In genomic region chr11:9581556-9582161, GRCh38 we compare ENCODE assay signal across 19 cellular contexts. TPM values are rescaled to one million over a fixed set of nuclear protein-coding genes. Genes with fewer than 3 reads are reported as not detected.
DNase-seq lines count a peak whose midpoint lies in the region; ATAC-seq, FAIRE-seq and TF ChIP-seq lines count a peak whose summit lies in the region.
"Had no signal": no experiment of that assay in that cellular context is flagged by ENCODE, and none has a peak within 500 bp of the region (broad histone marks: within the 10 kb centered on the region; RNA-seq: fewer than 3 reads in every experiment).

No MANE protein-coding gene starts in this region.

- peaks cover 14% of the 10 kb centered on the region for H3K4me1 Mint-ChIP-seq in GM23338
- peaks cover 8% of the 10 kb centered on the region for H3K4me1 Mint-ChIP-seq in endodermal cell

- peaks cover 97% of the 10 kb centered on the region for H3K36me3 Mint-ChIP-seq in GM23338 (ENCODE audit: low read depth)
- H3K36me3 Mint-ChIP-seq in endodermal cell (ENCODE audit: low read depth): peaks cover 82% of the 10 kb centered on the region

- H3K79me2 ChIP-seq in GM23338 (replicated peaks; ENCODE audit: insufficient read depth): peaks cover 40% of the 10 kb centered on the region

- H3K9ac ChIP-seq in endodermal cell (ENCODE audit: extremely low read depth, low read length, poor library complexity, severe bottlenecking): no peak overlapping the region
- H3K9ac ChIP-seq: KMS-11 had no signal

- H3K9me3 Mint-ChIP-seq in GM23338: no peaks in the 10 kb centered on the region
- H3K9me3 Mint-ChIP-seq in endodermal cell: no peaks in the 10 kb centered on the region
- H3K9me3 Mint-ChIP-seq: CD4-positive, alpha-beta T cell had no signal

- peaks cover 18% of the 10 kb centered on the region for H4K20me1 ChIP-seq in GM23338 (replicated peaks; ENCODE audit: insufficient read depth)

- peaks cover 1% of the 10 kb centered on the region for H3K27me3 Mint-ChIP-seq in GM23338 (ENCODE audit: insufficient read depth, low read depth, poor library complexity)
- no peaks in the 10 kb centered on the region for H3K27me3 Mint-ChIP-seq in endodermal cell (ENCODE audit: insufficient read depth)
- H3K27me3 Mint-ChIP-seq: CD4-positive, alpha-beta T cell had no signal

- H3K27ac Mint-ChIP-seq in GM23338 (peak overlapping the region; percentile 17; the same call in 1 of the 2 replicates), endodermal cell (peak overlapping the region; percentile 1)
- H3K27ac Mint-ChIP-seq: CD4-positive, alpha-beta T cell had no signal

- H3K27me3 ChIP-seq in GM23338 (ENCODE audit: insufficient read depth): no peaks in the 10 kb centered on the region
- H3K27me3 ChIP-seq in endodermal cell (ENCODE audit: control insufficient read depth, insufficient read depth, low read length, poor library complexity, severe bottlenecking): no peaks in the 10 kb centered on the region

- H3F3A ChIP-seq in GM23338 (replicated peaks; ENCODE audit: low read depth): peaks cover 26% of the 10 kb centered on the region

- no peaks in the 10 kb centered on the region for H3K9me2 ChIP-seq in GM23338 (ENCODE audit: insufficient read depth)

- no peak overlapping the region for H3K4me3 ChIP-seq in GM23338
- H3K4me3 ChIP-seq in endodermal cell (ENCODE audit: low read length): no peak overlapping the region

- H3K4me1 ChIP-seq in GM23338 (ENCODE audit: insufficient read depth): peaks cover 4% of the 10 kb centered on the region
- peaks cover 3% of the 10 kb centered on the region for H3K4me1 ChIP-seq in endodermal cell (ENCODE audit: control insufficient read depth, insufficient read depth, low read length)

- no peak overlapping the region for H3K4me2 ChIP-seq in GM23338
- H3K4me2 ChIP-seq: KMS-11 had no signal

- peak; percentile 25 for FAIRE-seq in G401.6 (lab: Jason Lieb, UNC)
- FAIRE-seq: GM18507 had no signal

- DNase-seq in GM23338 (ENCODE audit: low spot score) (no peak), endodermal cell (no peak), activated gamma-delta T cell (lab: John Stamatoyannopoulos, UW) (no peak)
- DNase-seq in NK-92 treated with Interleukin-12 subunit alpha and Interleukin-12 subunit beta, amount 100 ng/mL, for 24 hours (lab: John Stamatoyannopoulos, UW): no peak
- DNase-seq: CD4-positive, alpha-beta T cell; COR-L47; DMS79 treated with DMSO at 0.1 percent for 48 hours; NCI-H1694 treated with DMSO at 0.1 percent for 48 hours; NCI-H2081 treated with DMSO at 0.1 percent for 48 hours; NCI-H2171 treated with DMSO at 0.1 percent for 48 hours; NCI-H446; NCI-H526; OCI-M1; Right ventricle myocardium superior had no signal

- H3K27ac ChIP-seq in GM23338 (ENCODE audit: low read depth) (no peak overlapping the region), endodermal cell (ENCODE audit: low read depth, low read length) (no peak overlapping the region)
- H3K27ac ChIP-seq: KMS-11 had no signal

- H2AFZ ChIP-seq in GM23338: no peak overlapping the region

- H3K4me3 Mint-ChIP-seq in GM23338 (no peak overlapping the region), endodermal cell (no peak overlapping the region)
- H3K4me3 Mint-ChIP-seq: CD4-positive, alpha-beta T cell had no signal

- H3K9me3 ChIP-seq in endodermal cell (ENCODE audit: control insufficient read depth, low read length): no peaks in the 10 kb centered on the region

- H3K36me3 ChIP-seq in GM23338 (ENCODE audit: insufficient read depth) (peaks cover 94% of the 10 kb centered on the region), endodermal cell (ENCODE audit: control insufficient read depth, insufficient read depth, low read length) (peaks cover 95% of the 10 kb centered on the region)

- ATAC-seq in GM23338: no peak
- ATAC-seq in SK-N-SH treated with all-trans-retinoic acid at 6 μM for 48 hours: no peak

- TF ChIP-seq CTCF in GM23338 (conservative IDR thresholded peaks at IDR 0.05; ENCODE audit: low read depth in 2 of 2): no peak
- no peak for TF ChIP-seq CTCF in endodermal cell (conservative IDR thresholded peaks at IDR 0.05)

- WGBS in endodermal cell (ENCODE audit: insufficient coverage in 1 of 2, insufficient read length in 1 of 2), 2 experiments: 93 to 94% methylated on average over 5 to 6 of the region's 6 CpGs

TF ChIP-seq in GM23338, 12 proteins besides CTCF, POLR2A, EP300 and RAD21 (continues in another document):
- TF ChIP-seq CREB1 (CRISPR knock-in tag; IDR thresholded peaks at IDR 0.05; ENCODE audit: low read depth) (no peak), EZH2 (IDR thresholded peaks at IDR 0.05; ENCODE audit: low read depth, unreplicated experiment) (no peak), ZNF114 (CRISPR knock-in tag; IDR thresholded peaks at IDR 0.05) (no peak), POLR2AphosphoS5 (IDR thresholded peaks at IDR 0.05; ENCODE audit: low read depth) (no peak)

TF ChIP-seq in PFSK-1, 5 proteins besides CTCF, POLR2A, EP300 and RAD21:
- TF ChIP-seq SIN3A (IDR thresholded peaks at IDR 0.05; ENCODE audit: borderline replicate concordance, insufficient read depth, low read length) (no peak), POLR2AphosphoS5 (IDR thresholded peaks at IDR 0.05; ENCODE audit: low read depth, low read length) (0 out of 2 replicates have a peak, but pooled peaks have one; percentile 32)

TF ChIP-seq in SK-N-SH treated with all-trans-retinoic acid at 6 μM for 48 hours, 23 proteins besides CTCF, POLR2A, EP300 and RAD21:
- no peak for TF ChIP-seq ZFP3 (CRISPR knock-in tag; IDR thresholded peaks at IDR 0.05)
- TF ChIP-seq, protein P1, sequence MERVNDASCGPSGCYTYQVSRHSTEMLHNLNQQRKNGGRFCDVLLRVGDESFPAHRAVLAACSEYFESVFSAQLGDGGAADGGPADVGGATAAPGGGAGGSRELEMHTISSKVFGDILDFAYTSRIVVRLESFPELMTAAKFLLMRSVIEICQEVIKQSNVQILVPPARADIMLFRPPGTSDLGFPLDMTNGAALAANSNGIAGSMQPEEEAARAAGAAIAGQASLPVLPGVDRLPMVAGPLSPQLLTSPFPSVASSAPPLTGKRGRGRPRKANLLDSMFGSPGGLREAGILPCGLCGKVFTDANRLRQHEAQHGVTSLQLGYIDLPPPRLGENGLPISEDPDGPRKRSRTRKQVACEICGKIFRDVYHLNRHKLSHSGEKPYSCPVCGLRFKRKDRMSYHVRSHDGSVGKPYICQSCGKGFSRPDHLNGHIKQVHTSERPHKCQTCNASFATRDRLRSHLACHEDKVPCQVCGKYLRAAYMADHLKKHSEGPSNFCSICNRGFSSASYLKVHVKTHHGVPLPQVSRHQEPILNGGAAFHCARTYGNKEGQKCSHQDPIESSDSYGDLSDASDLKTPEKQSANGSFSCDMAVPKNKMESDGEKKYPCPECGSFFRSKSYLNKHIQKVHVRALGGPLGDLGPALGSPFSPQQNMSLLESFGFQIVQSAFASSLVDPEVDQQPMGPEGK (CRISPR knock-in tag; IDR thresholded peaks at IDR 0.05; ENCODE audit: borderline replicate concordance): no peak
- TF ChIP-seq ZNF8 (CRISPR knock-in tag; IDR thresholded peaks at IDR 0.05): no peak
- no peak for TF ChIP-seq TSHZ2 (CRISPR knock-in tag; IDR thresholded peaks at IDR 0.05)
- no peak for TF ChIP-seq CSDC2 (CRISPR knock-in tag; IDR thresholded peaks at IDR 0.05)

RNA-seq across cellular contexts. Expression of gene WEE1, which starts 8.2 kb away (rescaled TPM):
- total RNA-seq in GM23338 (2014; rRNA removed; shearing (Covaris generic)): 144 and 149 TPM in 2 replicates
- polyA plus RNA-seq in GM23338 (2016; fragmentation: Nextera tagmentation; extraction: Ambion mirVana): 48.9 and 50.7 TPM in 2 replicates
- polyA plus RNA-seq in PFSK-1 (2012; ENCODE audit: insufficient read length, low read depth): 16.8 TPM
- 10 to 100 TPM; 80.1 to 93.5 TPM for total RNA-seq in endodermal cell
- 72.0 TPM for polyA plus RNA-seq in endodermal cell (2013, experiment 1 of 2)
- polyA plus RNA-seq in endodermal cell (2013, experiment 2 of 2): 71.9 TPM
